In genomic region chr7:26198781-26199169, GRCh38 we compare ENCODE assay signal across 8 cellular contexts. TPM values are rescaled to one million over a fixed set of nuclear protein-coding genes. Genes with fewer than 3 reads are reported as not detected.
A peak's percentile ranks its signal among the peaks of the same experiment; 100 is the strongest.
DNase-seq lines count a peak whose midpoint lies in the region; ATAC-seq, FAIRE-seq and TF ChIP-seq lines count a peak whose summit lies in the region.

No MANE protein-coding gene starts in this region.

- H3K36me3 ChIP-seq in OCI-LY1 (ENCODE audit: insufficient read depth, low read length) = peaks cover 86% of the 10 kb centered on the region
- peaks cover 10 to 30% of the 10 kb centered on the region in 2 experiments for H3K36me3 ChIP-seq in endothelial cell of umbilical vein (ENCODE audit: control insufficient read depth in 2 of 2, extremely low read depth in 1 of 2, insufficient read depth in 2 of 2, low read length in 2 of 2)
- H3K36me3 ChIP-seq in osteoblast (ENCODE audit: insufficient read depth, low read length) = peaks cover 44% of the 10 kb centered on the region

- intact Hi-C loops in Calu3 (cut with micrococcal nuclease; ENCODE audit: unreplicated experiment) = loop anchor here (1.0 to 5.0 kb wide), 4 partner anchors 8 to 306 kb away; no protein-coding TSS in a partner anchor
- intact Hi-C loops in endothelial cell of umbilical vein (cut with micrococcal nuclease) = loop anchor here (1.0 to 2.0 kb wide), 4 partner anchors 107 to 469 kb away; no protein-coding TSS in a partner anchor

- H3K79me2 ChIP-seq in OCI-LY1 (ENCODE audit: insufficient read depth, low read length) = peaks cover 77% of the 10 kb centered on the region
- H3K79me2 ChIP-seq in endothelial cell of umbilical vein (ENCODE audit: control insufficient read depth, insufficient read depth, low read length) = peaks cover 89% of the 10 kb centered on the region
- H3K79me2 ChIP-seq in osteoblast (ENCODE audit: insufficient read depth, low read length) = peaks cover 87% of the 10 kb centered on the region

- BruUV-seq in Calu3 (replicated peaks; lab: Mats Ljungman, UMichigan) (no TSS peak), endothelial cell of umbilical vein (replicated peaks; lab: Mats Ljungman, UMichigan) (no TSS peak)

- H4K20me1 ChIP-seq in OCI-LY1 (ENCODE audit: insufficient read depth, low read length) = peaks cover 11% of the 10 kb centered on the region; the same call in 1 of the 2 replicates
- H4K20me1 ChIP-seq in endothelial cell of umbilical vein (replicated peaks; ENCODE audit: control insufficient read depth, extremely low read depth, insufficient read depth, low read length) = peaks cover 35% of the 10 kb centered on the region
- H4K20me1 ChIP-seq in osteoblast (ENCODE audit: insufficient read depth, low read length) = peaks cover 70% of the 10 kb centered on the region

- H3K4me2 ChIP-seq in OCI-LY1 (ENCODE audit: low read length) (peak overlapping the region; percentile 81), endothelial cell of umbilical vein (ENCODE audit: insufficient read depth, low read length) (peak overlapping the region; percentile 90), osteoblast (ENCODE audit: insufficient read depth, low read length) (peak overlapping the region; percentile 84)

- dilution Hi-C loops in endothelial cell of umbilical vein (cut with MboI; ENCODE audit: extremely low pct_ligation_motif_present, low sequenced_read_pairs) = loop anchor here (25.0 kb wide), 1 partner anchor 964 kb away; the partner anchor contains the start of genes HOXA10, HOXA3, HOXA7 and HOXA9

- ATAC-seq in GM19035 (IDR thresholded peaks at IDR 0.05; ENCODE audit: unreplicated experiment) = no peak
- no peak for ATAC-seq in HG03442 (IDR thresholded peaks at IDR 0.05; ENCODE audit: unreplicated experiment)
- no peak for ATAC-seq in HG03280 (IDR thresholded peaks at IDR 0.05; ENCODE audit: unreplicated experiment)

- peaks cover 35% of the 10 kb centered on the region for H3F3A ChIP-seq in OCI-LY1 (ENCODE audit: insufficient read depth, low read length)

- no peaks in the 10 kb centered on the region for H3K27me3 Mint-ChIP-seq in Calu3 (ENCODE audit: unreplicated experiment)

- POLR2A ChIA-PET in endothelial cell of umbilical vein (lab: Charles Lee) = interaction anchor here (0.6 to 3.5 kb wide), 4 partner anchors 9 to 48 kb away, joined by 3 to 15 read pairs (median 4); no protein-coding TSS in a partner anchor

- peak overlapping the region; percentile 96 for H3K4me3 Mint-ChIP-seq in Calu3 (ENCODE audit: low read depth, unreplicated experiment)

- H3K4me1 Mint-ChIP-seq in Calu3 (ENCODE audit: low read depth, unreplicated experiment) = peaks cover 36% of the 10 kb centered on the region

- CTCF ChIA-PET in Calu3 (lab: Charles Lee) (interaction anchor here (0.6 to 1.5 kb wide), 3 partner anchors 41 to 306 kb away, joined by 3 to 5 read pairs (median 5); partner anchors contain the start of gene NFE2L3), endothelial cell of umbilical vein (lab: Charles Lee) (interaction anchor here (0.8 to 4.4 kb wide), 16 partner anchors 10 to 960 kb away, joined by 3 to 98 read pairs (median 6); partner anchors contain the start of gene NFE2L3)

- H3K9me3 ChIP-seq in OCI-LY1 (ENCODE audit: low read length) = no peaks in the 10 kb centered on the region
- H3K9me3 ChIP-seq in endothelial cell of umbilical vein (replicated peaks; ENCODE audit: control insufficient read depth, insufficient read depth, low read length) = no peaks in the 10 kb centered on the region
- no peaks in the 10 kb centered on the region for H3K9me3 ChIP-seq in osteoblast (ENCODE audit: low read depth, low read length)

- H3K9me3 Mint-ChIP-seq in Calu3 (ENCODE audit: low read depth, unreplicated experiment) = no peaks in the 10 kb centered on the region

- H3K4me1 ChIP-seq in OCI-LY1 (ENCODE audit: insufficient read depth, low read length, severe bottlenecking) (peaks cover 55% of the 10 kb centered on the region), endothelial cell of umbilical vein (ENCODE audit: control insufficient read depth, extremely low read depth, insufficient read depth, low read length) (peaks cover 39% of the 10 kb centered on the region), osteoblast (ENCODE audit: insufficient read depth, low read length) (peaks cover 30% of the 10 kb centered on the region)

- no peaks in the 10 kb centered on the region for H3K9me2 ChIP-seq in OCI-LY1 (ENCODE audit: low read depth, low read length)

- no peaks in the 10 kb centered on the region for H3K9me1 ChIP-seq in endothelial cell of umbilical vein (replicated peaks; ENCODE audit: control insufficient read depth, extremely low read depth, insufficient read depth, low read length)

- H3K27me3 ChIP-seq in OCI-LY1 (ENCODE audit: insufficient read depth, low read length) (no peaks in the 10 kb centered on the region), endothelial cell of umbilical vein (ENCODE audit: control insufficient read depth in 2 of 2, insufficient read depth in 2 of 2, low read length in 2 of 2) (no peaks in the 10 kb centered on the region), osteoblast (ENCODE audit: insufficient read depth, low read length) (no peaks in the 10 kb centered on the region)

- DNase-seq in Calu3 (no peak), endothelial cell of umbilical vein (ENCODE audit: low read depth, low spot score) (no peak), osteoblast (ENCODE audit: insufficient read length, low spot score, missing footprints) (no peak), frontal cortex (ENCODE audit: low spot score in 2 of 2) (no peak)

- H2AFZ ChIP-seq in OCI-LY1 (ENCODE audit: low read length) (no peak overlapping the region), endothelial cell of umbilical vein (ENCODE audit: low read depth, low read length) (no peak overlapping the region), osteoblast (ENCODE audit: low read length) (no peak overlapping the region)

- H3K27ac ChIP-seq in OCI-LY1 (ENCODE audit: low read depth, low read length, poor library complexity, severe bottlenecking) (peak overlapping the region; percentile 97), endothelial cell of umbilical vein (ENCODE audit: insufficient read depth, low read depth, low read length) (peak overlapping the region; percentile 97), osteoblast (ENCODE audit: low read depth, low read length) (peak overlapping the region; percentile 98)

- H3K9ac ChIP-seq in OCI-LY1 (ENCODE audit: low read length) (peak overlapping the region; percentile 93), endothelial cell of umbilical vein (replicated peaks; ENCODE audit: extremely low read depth, insufficient read depth, low read length) (peak overlapping the region; percentile 100)

- FAIRE-seq in endothelial cell of umbilical vein (lab: Jason Lieb, UNC) = no peak
- no peak for FAIRE-seq in frontal cortex (lab: Jason Lieb, UNC)

- peak; percentile 19 for TF ChIP-seq POLR2A in endothelial cell of umbilical vein (IDR thresholded peaks at IDR 0.05; ENCODE audit: low read depth, low read length)

- H3K36me3 Mint-ChIP-seq in Calu3 (ENCODE audit: insufficient read depth, unreplicated experiment) = peaks cover 98% of the 10 kb centered on the region

- no peak for TF ChIP-seq CTCF in Calu3 (IDR thresholded peaks at IDR 0.05; ENCODE audit: unreplicated experiment)
- TF ChIP-seq CTCF in OCI-LY1 (IDR thresholded peaks at IDR 0.05; ENCODE audit: low read length) = no peak
- TF ChIP-seq CTCF in endothelial cell of umbilical vein (IDR thresholded peaks at IDR 0.05; ENCODE audit: extremely low read depth in 1 of 2, insufficient read depth in 1 of 2, low read depth in 1 of 2, low read length in 2 of 2) = no peak
- TF ChIP-seq CTCF in osteoblast (IDR thresholded peaks at IDR 0.05; ENCODE audit: extremely low read depth, low read depth, low read length) = no peak

- H3K4me3 ChIP-seq in OCI-LY1 (ENCODE audit: low read depth, low read length, poor library complexity, severe bottlenecking) = peak overlapping the region; percentile 76
- H3K4me3 ChIP-seq in endothelial cell of umbilical vein (replicated peaks in 1 of 3; ENCODE audit: insufficient read depth in 1 of 3, low read depth in 1 of 3, low read length in 3 of 3) = peak overlapping the region; percentile 98 to 100 (median 98)
- peak overlapping the region; percentile 98 for H3K4me3 ChIP-seq in osteoblast (ENCODE audit: insufficient read depth, low read length)

- peak overlapping the region; percentile 99 for H3K27ac Mint-ChIP-seq in Calu3 (ENCODE audit: unreplicated experiment)

RNA-seq across cellular contexts. Expression of gene HNRNPA2B1, which starts 1.8 kb away (rescaled TPM):
- 880 and 924 TPM in 2 replicates for total RNA-seq in Calu3 (2022)
- 703 and 717 TPM in 2 replicates for total RNA-seq in endothelial cell of umbilical vein
- 104 and 198 TPM in 2 replicates for polyA plus RNA-seq in endothelial cell of umbilical vein
- 420 and 499 TPM in 2 replicates for polyA plus RNA-seq in endothelial cell of umbilical vein (2011; cell fraction: cytosol; rRNA removed)
- 496 and 792 TPM in 2 replicates for polyA plus RNA-seq in endothelial cell of umbilical vein (2011; cell fraction: nucleus; rRNA removed)
- polyA plus RNA-seq in endothelial cell of umbilical vein (2012) = 674 and 1,097 TPM in 2 replicates
- polyA minus RNA-seq in endothelial cell of umbilical vein = 165 and 169 TPM in 2 replicates
- polyA minus RNA-seq in endothelial cell of umbilical vein (2011; cell fraction: cytosol; rRNA and poly(A)+ RNA removed) = 207 TPM
- 209 and 233 TPM in 2 replicates for polyA minus RNA-seq in endothelial cell of umbilical vein (2011; cell fraction: nucleus; rRNA and poly(A)+ RNA removed)
- total RNA-seq in osteoblast = 82.9 and 83.1 TPM in 2 replicates
- total RNA-seq in frontal cortex = 135 TPM

RNA-seq across cellular contexts. Expression of gene CBX3, which starts 2.8 kb away (rescaled TPM):
- total RNA-seq in Calu3 (2022) = 390 and 417 TPM in 2 replicates
- total RNA-seq in endothelial cell of umbilical vein = 184 and 200 TPM in 2 replicates
- 41.7 and 47.5 TPM in 2 replicates for polyA plus RNA-seq in endothelial cell of umbilical vein
- 86.6 and 94.2 TPM in 2 replicates for polyA plus RNA-seq in endothelial cell of umbilical vein (2011; cell fraction: cytosol; rRNA removed)
- 78.8 and 112 TPM in 2 replicates for polyA plus RNA-seq in endothelial cell of umbilical vein (2011; cell fraction: nucleus; rRNA removed)
- polyA plus RNA-seq in endothelial cell of umbilical vein (2012) = 119 and 202 TPM in 2 replicates
- polyA minus RNA-seq in endothelial cell of umbilical vein = 22.8 and 24.5 TPM in 2 replicates
- polyA minus RNA-seq in endothelial cell of umbilical vein (2011; cell fraction: cytosol; rRNA and poly(A)+ RNA removed) = 44.4 TPM
- 51.5 and 52.5 TPM in 2 replicates for polyA minus RNA-seq in endothelial cell of umbilical vein (2011; cell fraction: nucleus; rRNA and poly(A)+ RNA removed)
- total RNA-seq in osteoblast = 136 and 142 TPM in 2 replicates
- total RNA-seq in frontal cortex = 183 TPM

RNA-seq across cellular contexts. Expression of gene NFE2L3, which starts 46.8 kb away (rescaled TPM):
- total RNA-seq in Calu3 (2022) (74.3 and 108 TPM in 2 replicates), endothelial cell of umbilical vein (28.4 and 40.2 TPM in 2 replicates), osteoblast (0.59 and 1.4 TPM in 2 replicates), frontal cortex (9.8 TPM)
- polyA plus RNA-seq in endothelial cell of umbilical vein = 29.6 and 30.8 TPM in 2 replicates
- 36.1 and 37.8 TPM in 2 replicates for polyA plus RNA-seq in endothelial cell of umbilical vein (2011; cell fraction: cytosol; rRNA removed)
- polyA plus RNA-seq in endothelial cell of umbilical vein (2011; cell fraction: nucleus; rRNA removed) = 27.3 and 32.9 TPM in 2 replicates
- polyA plus RNA-seq in endothelial cell of umbilical vein (2012) = 42.9 and 67.1 TPM in 2 replicates
- polyA minus RNA-seq in endothelial cell of umbilical vein = 45.2 and 45.7 TPM in 2 replicates
- not detected for polyA minus RNA-seq in endothelial cell of umbilical vein (2011; cell fraction: cytosol; rRNA and poly(A)+ RNA removed)
- 14.6 and 23.3 TPM in 2 replicates for polyA minus RNA-seq in endothelial cell of umbilical vein (2011; cell fraction: nucleus; rRNA and poly(A)+ RNA removed)
